8 cellular contexts compared by ENCODE assay signal in the genomic region with DNA sequence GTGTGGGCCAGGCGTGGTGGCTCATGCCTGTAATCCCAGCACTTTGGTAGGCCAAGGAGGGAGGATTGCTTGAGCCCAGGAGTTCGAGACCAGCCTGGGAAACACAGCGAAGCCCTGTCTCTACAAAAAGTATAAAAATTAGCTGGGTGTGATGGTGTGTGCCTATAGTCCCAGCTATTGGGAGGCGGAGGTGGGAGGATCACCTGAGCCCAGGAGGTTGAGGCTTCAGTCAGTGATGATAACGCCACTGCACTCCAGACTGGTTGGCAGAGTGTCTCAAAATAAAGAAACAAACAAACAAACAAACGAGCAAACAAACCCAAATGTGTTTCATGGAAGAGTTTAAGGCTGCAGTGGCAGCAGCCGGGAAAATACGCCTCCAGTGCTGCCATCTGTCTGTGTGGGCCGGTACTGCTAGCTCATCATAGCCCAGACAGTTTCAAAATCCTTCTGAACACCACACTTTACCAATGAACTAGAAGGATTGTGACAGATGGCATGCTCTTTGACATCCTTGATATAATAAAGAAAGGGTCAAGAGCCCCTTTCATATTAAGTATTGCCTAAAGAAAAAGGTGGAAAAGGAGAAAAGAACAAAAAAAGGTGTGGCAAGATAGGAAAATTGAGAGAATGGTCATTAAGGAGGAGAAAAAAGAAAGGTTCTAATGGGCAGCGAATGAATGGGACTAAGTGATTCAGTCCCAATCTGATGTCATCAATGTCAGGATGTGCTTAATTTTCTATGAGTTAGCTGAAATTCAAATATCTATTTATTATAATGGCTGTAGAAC.
DNase-seq lines count a peak whose midpoint lies in the region; ATAC-seq and TF ChIP-seq lines count a peak whose summit lies in the region.

No MANE protein-coding gene starts in this region.

- H3K4me1 ChIP-seq in HAP-1 (no peaks in the 10 kb centered on the region), MM.1S (ENCODE audit: low read length) (no peaks in the 10 kb centered on the region)

- H3K4me1 Mint-ChIP-seq in effector memory CD8-positive, alpha-beta T cell (ENCODE audit: low read depth in 2 of 2) = peaks cover 0 to 3% of the 10 kb centered on the region in 2 donors
- H3K4me1 Mint-ChIP-seq in naive B cell = peaks cover 0 to 3% (median 0%) of the 10 kb centered on the region in 3 donors
- H3K4me1 Mint-ChIP-seq in stimulated activated effector memory CD8-positive, alpha-beta T cell treated with anti-CD3 and anti-CD28 coated beads, Interleukin-12 subunit alpha, Interleukin-12 subunit beta, amount 100 ng/mL, for 72 hours = peaks cover 8% of the 10 kb centered on the region

- H3K27ac ChIP-seq in MM.1S (ENCODE audit: low read length) = no peak overlapping the region

- H3F3A ChIP-seq in MM.1S (ENCODE audit: insufficient read depth, low read length) = no peaks in the 10 kb centered on the region

- no peak overlapping the region for H3K4me2 ChIP-seq in MM.1S (ENCODE audit: low read depth, low read length)

- no peak overlapping the region for H3K27ac Mint-ChIP-seq in effector memory CD8-positive, alpha-beta T cell
- peak overlapping the region in 1 of 6 donors; percentile 54 for H3K27ac Mint-ChIP-seq in naive B cell
- no peak overlapping the region for H3K27ac Mint-ChIP-seq in stimulated activated effector memory CD8-positive, alpha-beta T cell treated with anti-CD3 and anti-CD28 coated beads, Interleukin-12 subunit alpha, Interleukin-12 subunit beta, amount 100 ng/mL, for 72 hours

- no peak overlapping the region for H3K4me3 ChIP-seq in HAP-1
- no peak overlapping the region for H3K4me3 ChIP-seq in MM.1S (ENCODE audit: low read length)

- H3K9me3 ChIP-seq in HAP-1 (no peaks in the 10 kb centered on the region), MM.1S (replicated peaks; ENCODE audit: insufficient read depth, low read length) (no peaks in the 10 kb centered on the region)

- H3K27me3 Mint-ChIP-seq in effector memory CD8-positive, alpha-beta T cell = no peaks in the 10 kb centered on the region
- H3K27me3 Mint-ChIP-seq in naive B cell = no peaks in the 10 kb centered on the region

- peaks cover 5% of the 10 kb centered on the region; the same call in 1 of the 2 replicates for H3K27me3 ChIP-seq in HAP-1 (ENCODE audit: low read depth)
- H3K27me3 ChIP-seq in MM.1S (replicated peaks; ENCODE audit: insufficient read depth, low read length) = no peaks in the 10 kb centered on the region

- H3K9me3 Mint-ChIP-seq in effector memory CD8-positive, alpha-beta T cell = no peaks in the 10 kb centered on the region
- no peaks in the 10 kb centered on the region for H3K9me3 Mint-ChIP-seq in naive B cell
- H3K9me3 Mint-ChIP-seq in stimulated activated effector memory CD8-positive, alpha-beta T cell treated with anti-CD3 and anti-CD28 coated beads, Interleukin-12 subunit alpha, Interleukin-12 subunit beta, amount 100 ng/mL, for 72 hours = no peaks in the 10 kb centered on the region

- H3K9me2 ChIP-seq in MM.1S (replicated peaks; ENCODE audit: insufficient read depth, low read length) = no peaks in the 10 kb centered on the region

- H4K20me1 ChIP-seq in MM.1S (ENCODE audit: insufficient read depth, low read length) = no peaks in the 10 kb centered on the region

- no peak overlapping the region for H2AFZ ChIP-seq in MM.1S (ENCODE audit: low read length)

- no peak overlapping the region for H3K4me3 Mint-ChIP-seq in effector memory CD8-positive, alpha-beta T cell
- no peak overlapping the region for H3K4me3 Mint-ChIP-seq in naive B cell
- H3K4me3 Mint-ChIP-seq in stimulated activated effector memory CD8-positive, alpha-beta T cell treated with anti-CD3 and anti-CD28 coated beads, Interleukin-12 subunit alpha, Interleukin-12 subunit beta, amount 100 ng/mL, for 72 hours = no peak overlapping the region

- ATAC-seq in effector memory CD8-positive, alpha-beta T cell (replicated peaks) = peak; percentile 85
- peak in 1 of 2 donors; percentile 66 for ATAC-seq in naive B cell (ENCODE audit: low read depth in 2 of 2)
- peak; percentile 69 for ATAC-seq in stimulated activated effector memory CD8-positive, alpha-beta T cell treated with anti-CD3 and anti-CD28 coated beads, Interleukin-12 subunit alpha, Interleukin-12 subunit beta, amount 100 ng/mL, for 72 hours

- H3K36me3 Mint-ChIP-seq in effector memory CD8-positive, alpha-beta T cell (ENCODE audit: insufficient read depth) = peaks cover 31% of the 10 kb centered on the region
- H3K36me3 Mint-ChIP-seq in naive B cell = no peaks in the 10 kb centered on the region
- H3K36me3 Mint-ChIP-seq in stimulated activated effector memory CD8-positive, alpha-beta T cell treated with anti-CD3 and anti-CD28 coated beads, Interleukin-12 subunit alpha, Interleukin-12 subunit beta, amount 100 ng/mL, for 72 hours = peaks cover 7% of the 10 kb centered on the region

- TF ChIP-seq CTCF in GM13976 (IDR thresholded peaks at IDR 0.05; ENCODE audit: borderline replicate concordance, control extremely low read depth, extremely low read depth, insufficient read depth, missing control alignments) (peak; percentile 77), MM.1S (IDR thresholded peaks at IDR 0.05; ENCODE audit: low read length) (peak; percentile 69)

- H3K9ac ChIP-seq in MM.1S (ENCODE audit: low read length) = no peak overlapping the region

- DNase-seq in GM13976 (ENCODE audit: low spot score) (peak; percentile 49), HAP-1 (ENCODE audit: low spot score in 2 of 2) (peak; percentile 8 to 68), MM.1S (peak; percentile 28), naive B cell (peak; percentile 29), DMS153 treated with DMSO at 0.1 percent for 48 hours (lab: John Stamatoyannopoulos, UW; ENCODE audit: unreplicated experiment) (no peak)
- DNase-seq in activated CD4-positive, alpha-beta T cell treated with anti-CD3 and anti-CD28 coated beads, Interleukin-2, amount 50 U/mL, for 4 hours = peak; percentile 55 to 58
- DNase-seq in effector memory CD8-positive, alpha-beta T cell = peak; percentile 29 to 59 (median 49)
- peak; percentile 47 to 76 for DNase-seq in stimulated activated effector memory CD8-positive, alpha-beta T cell treated with anti-CD3 and anti-CD28 coated beads, Interleukin-12 subunit alpha, Interleukin-12 subunit beta, amount 100 ng/mL, for 72 hours (ENCODE audit: low spot score in 2 of 2)

- H3K36me3 ChIP-seq in HAP-1 (replicated peaks) (no peaks in the 10 kb centered on the region), MM.1S (replicated peaks; ENCODE audit: insufficient read depth, low read length) (no peaks in the 10 kb centered on the region)

- in situ Hi-C loops in GM13976 (cut with MboI; ENCODE audit: low sequenced_read_pairs, unreplicated experiment) = no loop called here
- in situ Hi-C loops in HAP-1 (cut with MboI; ENCODE audit: low sequenced_read_pairs) = no loop called here

- no peaks in the 10 kb centered on the region for H3K79me2 ChIP-seq in MM.1S (ENCODE audit: low read length)
